Comparison of ENCODE assay signal across 14 cellular contexts in genomic region chr22:27317961-27318360, GRCh38.
DNase-seq lines count a peak whose midpoint lies in the region; ATAC-seq and TF ChIP-seq lines count a peak whose summit lies in the region.
"Had no signal": no experiment of that assay in that cellular context is flagged by ENCODE, and none has a peak within 500 bp of the region (broad histone marks: within the 10 kb centered on the region; RNA-seq: fewer than 3 reads in every experiment).

No MANE protein-coding gene starts in this region.

- peaks cover 3% of the 10 kb centered on the region; the same call in 1 of the 2 replicates for H3K9me3 ChIP-seq in DOHH2 (ENCODE audit: control insufficient read depth, insufficient read depth, low read length)
- H3K9me3 ChIP-seq in uterus, result no peaks in the 10 kb centered on the region
- H3K9me3 ChIP-seq in WERI-Rb-1 (ENCODE audit: severe bottlenecking), result no peaks in the 10 kb centered on the region

- no peaks in the 10 kb centered on the region for H3K9me2 ChIP-seq in DOHH2 (replicated peaks; ENCODE audit: control insufficient read depth, low read length)

- peak; percentile 5 for DNase-seq in NB4 (ENCODE audit: low read depth)
- DNase-seq in fibroblast of villous mesenchyme (ENCODE audit: low read depth), result peak; percentile 62
- peak; percentile 19 for DNase-seq in skeletal muscle cell (ENCODE audit: low read depth)
- no peak for DNase-seq in uterus
- no peak for DNase-seq in HUDEP-2 (lab: John Stamatoyannopoulos, UW; ENCODE audit: unreplicated experiment in 76 of 76)
- DNase-seq in WERI-Rb-1, result no peak
- DNase-seq: activated CD4-positive, alpha-beta T cell treated with anti-CD3 and anti-CD28 coated beads for 48 hours; activated naive CD4-positive, alpha-beta T cell treated with anti-CD3 and anti-CD28 coated beads, Interleukin-2, amount 50 U/mL, for 16 hours; CD4-positive, alpha-beta T cell; T1000 had no signal

- no peak for ATAC-seq in GM19397 (IDR thresholded peaks at IDR 0.05; ENCODE audit: unreplicated experiment)
- ATAC-seq: left lobe of liver had no signal

- intact Hi-C loops in uterus (cut with DNase I; ENCODE audit: low total_unique reads), result no loop called here

- H3K4me2 ChIP-seq in DOHH2 (ENCODE audit: low read length), result peak overlapping the region; percentile 39

- no peaks in the 10 kb centered on the region for H3F3A ChIP-seq in DOHH2 (ENCODE audit: control insufficient read depth, insufficient read depth)

- H3K79me2 ChIP-seq in DOHH2 (ENCODE audit: control insufficient read depth, low read length), result no peaks in the 10 kb centered on the region

- H3K27ac ChIP-seq in DOHH2 (ENCODE audit: low read depth, low read length) (no peak overlapping the region), uterus (no peak overlapping the region), WERI-Rb-1 (no peak overlapping the region)
- H3K27ac ChIP-seq: brain microvascular endothelial cell had no signal

- TF ChIP-seq POLR2A in NB4 (IDR thresholded peaks at IDR 0.05; ENCODE audit: extremely low read depth, insufficient read length), result no peak
- no peak for TF ChIP-seq POLR2A in uterus (IDR thresholded peaks at IDR 0.05)

- TF ChIP-seq CTCF in DOHH2 (IDR thresholded peaks at IDR 0.05; ENCODE audit: low read depth, low read length, poor library complexity, severe bottlenecking) (no peak), NB4 (IDR thresholded peaks at IDR 0.05; ENCODE audit: low read depth, low read length) (no peak), fibroblast of villous mesenchyme (IDR thresholded peaks at IDR 0.05; ENCODE audit: insufficient read depth, low read depth, low read length) (no peak), uterus (IDR thresholded peaks at IDR 0.05) (no peak), WERI-Rb-1 (IDR thresholded peaks at IDR 0.05; ENCODE audit: low read depth, low read length) (no peak)

- H3K4me1 ChIP-seq in DOHH2 (ENCODE audit: control insufficient read depth, low read length) (peaks cover 26% of the 10 kb centered on the region), uterus (peaks cover 0 to 4% of the 10 kb centered on the region in 2 donors)

- H3K4me3 ChIP-seq in DOHH2 (ENCODE audit: low read length) (peak overlapping the region; percentile 11; the same call in 1 of the 2 replicates), NB4 (ENCODE audit: low read depth, low read length) (no peak overlapping the region), fibroblast of villous mesenchyme (ENCODE audit: low read depth, low read length) (no peak overlapping the region), skeletal muscle cell (ENCODE audit: low read depth, low read length) (no peak overlapping the region), uterus (no peak overlapping the region), WERI-Rb-1 (ENCODE audit: low read depth, low read length) (no peak overlapping the region)

- no peaks in the 10 kb centered on the region for H3K36me3 ChIP-seq in DOHH2 (ENCODE audit: control insufficient read depth, low read length)
- no peaks in the 10 kb centered on the region for H3K36me3 ChIP-seq in uterus
- no peaks in the 10 kb centered on the region for H3K36me3 ChIP-seq in WERI-Rb-1
- H3K36me3 ChIP-seq: brain microvascular endothelial cell had no signal

- H3K27me3 ChIP-seq in DOHH2 (ENCODE audit: control insufficient read depth, low read length), result no peaks in the 10 kb centered on the region
- no peaks in the 10 kb centered on the region for H3K27me3 ChIP-seq in uterus
- H3K27me3 ChIP-seq in WERI-Rb-1 (ENCODE audit: insufficient read depth, low read depth, severe bottlenecking), result no peaks in the 10 kb centered on the region
- H3K27me3 ChIP-seq: brain microvascular endothelial cell had no signal

- H4K20me1 ChIP-seq in DOHH2 (ENCODE audit: control insufficient read depth, insufficient read depth, low read depth, low read length), result no peaks in the 10 kb centered on the region

Comparison
In these comparisons a context has a peak if more than half of its experiments do, and no peak if none do; other contexts are left out.
1. DNase-seq: peak in NB4 (single experiment), fibroblast of villous mesenchyme (single experiment) and skeletal muscle cell (single experiment); none in uterus (0 of 2), HUDEP-2 (0 of 76) and WERI-Rb-1 (single experiment).